Comparison of ENCODE assay signal across 8 cellular contexts in the genomic region with DNA sequence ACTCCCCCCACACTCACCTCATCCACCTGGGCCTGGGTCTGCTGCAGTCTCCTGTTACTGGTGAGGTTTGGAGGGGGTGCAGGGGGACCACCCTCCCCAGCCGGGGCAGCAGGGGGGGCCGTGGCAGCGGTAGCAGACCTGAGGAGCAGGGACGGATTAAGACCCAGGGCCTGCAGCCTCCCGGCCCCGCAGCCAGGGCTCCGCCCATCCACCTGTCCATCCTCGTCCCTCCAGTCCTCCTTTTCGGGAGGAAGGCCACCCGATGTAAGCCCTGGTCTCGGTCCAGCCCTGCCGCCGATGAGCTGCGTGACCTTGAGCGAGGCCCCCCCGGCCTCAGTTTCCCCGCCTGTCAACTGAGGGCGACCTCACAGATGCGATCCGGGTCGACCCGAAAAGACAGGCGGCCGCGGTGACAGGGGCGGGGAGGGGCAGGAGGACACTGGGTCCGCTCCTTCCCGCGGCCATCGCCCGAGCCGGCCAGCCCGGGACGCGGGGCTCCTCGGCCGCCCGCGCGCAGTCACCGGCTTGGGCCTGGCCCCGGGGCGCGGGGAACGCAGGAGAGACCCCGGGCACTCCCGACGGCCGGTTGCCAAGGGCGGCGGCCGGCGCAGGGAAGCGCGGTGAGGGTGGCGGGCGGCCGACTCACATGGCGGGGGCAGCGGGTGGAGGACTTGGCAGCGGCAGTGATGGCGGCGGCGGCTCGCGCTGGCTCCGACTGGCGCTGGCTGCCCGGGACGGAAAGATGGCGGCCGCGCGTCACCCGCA. TPM values are rescaled to one million over a fixed set of nuclear protein-coding genes. Genes with fewer than 3 reads are reported as not detected.
DNase-seq lines count a peak whose midpoint lies in the region; ATAC-seq and TF ChIP-seq lines count a peak whose summit lies in the region.

A gene with protein sequence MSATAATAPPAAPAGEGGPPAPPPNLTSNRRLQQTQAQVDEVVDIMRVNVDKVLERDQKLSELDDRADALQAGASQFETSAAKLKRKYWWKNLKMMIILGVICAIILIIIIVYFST (minus strand): TSS at position 717 of the 765 bp plus-strand sequence. CDS start 69 bp downstream, at position 648.

- 1% methylated on average over 23 of the region's 75 CpGs; no CpG with 5 or more reads in 1 of the 2 donors for WGBS in transverse colon (ENCODE audit: low coverage in 1 of 2), 2 donors

- peaks cover 10% of the 10 kb centered on the region for H3K9me3 Mint-ChIP-seq in glutamatergic neuron (ENCODE audit: unreplicated experiment)

- H3K27ac ChIP-seq in osteoblast (ENCODE audit: low read depth, low read length) (peak within 1 kb of the TSS; percentile 96), transverse colon (peak within 1 kb of the TSS; percentile 93 to 100 (median 97))

- peak; percentile 44 for ATAC-seq in HG02763 (IDR thresholded peaks at IDR 0.05; ENCODE audit: unreplicated experiment)
- no peak for ATAC-seq in HG02981 (IDR thresholded peaks at IDR 0.05; ENCODE audit: unreplicated experiment)

- peaks cover 6% of the 10 kb centered on the region for H3K27me3 Mint-ChIP-seq in glutamatergic neuron (ENCODE audit: unreplicated experiment)

- H3K4me1 ChIP-seq in osteoblast (ENCODE audit: insufficient read depth, low read length) (peaks cover 36% of the 10 kb centered on the region), transverse colon (peaks cover 33 to 62% (median 43%) of the 10 kb centered on the region in 4 donors)

- peak within 1 kb of the TSS; percentile 86 for H2AFZ ChIP-seq in osteoblast (ENCODE audit: low read length)

- peak within 1 kb of the TSS; percentile 91 for H3K4me2 ChIP-seq in osteoblast (ENCODE audit: insufficient read depth, low read length)

- no peaks in the 10 kb centered on the region for H3K36me3 Mint-ChIP-seq in glutamatergic neuron (ENCODE audit: unreplicated experiment)

- intact Hi-C loops in transverse colon (cut with DNase I; ENCODE audit: low total_unique reads) = no loop called here

- TF ChIP-seq POLR2A in Raji (IDR thresholded peaks at IDR 0.05; ENCODE audit: insufficient read depth, low read depth, low read length) = peak; percentile 65
- peak; percentile 55 for TF ChIP-seq POLR2A in transverse colon (IDR thresholded peaks at IDR 0.05)

- H3K36me3 ChIP-seq in osteoblast (ENCODE audit: insufficient read depth, low read length) (peaks cover 19% of the 10 kb centered on the region), transverse colon (peaks cover 0 to 3% (median 0%) of the 10 kb centered on the region in 4 donors)

- in situ Hi-C loops in transverse colon (cut with MboI; ENCODE audit: low pct_ligation_motif_present in 1 of 4, low pct_unique_long_range_greater_than_20kb in 1 of 4, low sequenced_read_pairs in 3 of 4) = no loop called here

- peak within 1 kb of the TSS; percentile 92 for H3K27ac Mint-ChIP-seq in glutamatergic neuron (ENCODE audit: unreplicated experiment)

- peaks cover 28% of the 10 kb centered on the region for H3K4me1 Mint-ChIP-seq in glutamatergic neuron (ENCODE audit: low read depth, unreplicated experiment)

- TF ChIP-seq CTCF in glutamatergic neuron (IDR thresholded peaks at IDR 0.05; ENCODE audit: partially characterized antibody, unreplicated experiment) (no peak), osteoblast (IDR thresholded peaks at IDR 0.05; ENCODE audit: extremely low read depth, low read depth, low read length) (no peak), transverse colon (IDR thresholded peaks at IDR 0.05) (peak in 2 of 5 experiments; percentile 25 to 39)

- H3K27me3 ChIP-seq in osteoblast (ENCODE audit: insufficient read depth, low read length) = no peaks in the 10 kb centered on the region
- H3K27me3 ChIP-seq in transverse colon = no peaks in the 10 kb centered on the region

- DNase-seq in ELF-1 (ENCODE audit: low read depth, low spot score) (peak; percentile 50), glutamatergic neuron (no peak), osteoblast (ENCODE audit: insufficient read length, low spot score, missing footprints) (peak; percentile 96), transverse colon (peak; percentile 85)
- peak; percentile 88 for DNase-seq in activated naive CD4-positive, alpha-beta T cell treated with anti-CD3 and anti-CD28 coated beads, Interleukin-2, amount 50 U/mL, for 16 hours

- H3K4me3 Mint-ChIP-seq in glutamatergic neuron (ENCODE audit: unreplicated experiment) = peak within 1 kb of the TSS; percentile 89

- peak within 1 kb of the TSS; percentile 100 for H3K4me3 ChIP-seq in osteoblast (ENCODE audit: insufficient read depth, low read length)
- H3K4me3 ChIP-seq in transverse colon = peak within 1 kb of the TSS; percentile 63 to 100 (median 86)

- H3K79me2 ChIP-seq in osteoblast (ENCODE audit: insufficient read depth, low read length) = peaks cover 34% of the 10 kb centered on the region

- H4K20me1 ChIP-seq in osteoblast (ENCODE audit: insufficient read depth, low read length) = peaks cover 14% of the 10 kb centered on the region

- TF ChIP-seq EP300 in transverse colon (IDR thresholded peaks at IDR 0.05; ENCODE audit: low read depth) = peak; percentile 52

- H3K9me3 ChIP-seq in osteoblast (ENCODE audit: low read depth, low read length) (no peaks in the 10 kb centered on the region), transverse colon (no peaks in the 10 kb centered on the region)

RNA-seq across cellular contexts. Expression of the gene that starts here (rescaled TPM):
- total RNA-seq in glutamatergic neuron (ENCODE audit: unreplicated experiment) = 117 TPM
- total RNA-seq in osteoblast = 5.3 and 5.4 TPM in 2 replicates
- 10 to 100 TPM; 20.9 to 49.4 (median 30.1) TPM for total RNA-seq in transverse colon
